8 cellular contexts compared by ENCODE assay signal in genomic region chr16:19521471-19522368, GRCh38. TPM values are rescaled to one million over a fixed set of nuclear protein-coding genes. Genes with fewer than 3 reads are reported as not detected.
A peak's percentile ranks its signal among the peaks of the same experiment; 100 is the strongest.
DNase-seq lines count a peak whose midpoint lies in the region; ATAC-seq, FAIRE-seq and TF ChIP-seq lines count a peak whose summit lies in the region.

Gene GDE1, minus strand, starts transcription at chr16:19522098. Its CDS starts 134 bp downstream, at chr16:19521964.

- no peak within 1 kb of the TSS for H4K5ac ChIP-seq in H1 (ENCODE audit: insufficient read length, low read depth, low read length)

- H4K20me1 ChIP-seq in H1 (replicated peaks in 1 of 2; ENCODE audit: control insufficient read depth in 1 of 2, insufficient read depth in 2 of 2, low read length in 2 of 2) = peaks cover 2 to 3% of the 10 kb centered on the region in 2 experiments

- CTCF ChIA-PET in H1 (lab: Charles Lee; ENCODE audit: partially characterized antibody) = interaction anchor here (0.6 to 1.0 kb wide), 2 partner anchors 305 to 320 kb away, joined by 3 read pairs; no protein-coding TSS in a partner anchor

- no peak within 1 kb of the TSS for H2BK120ac ChIP-seq in H1 (replicated peaks; ENCODE audit: low read depth, low read length)
- peak within 1 kb of the TSS; percentile 67 for H2BK120ac ChIP-seq in mesenchymal stem cell (ENCODE audit: low read depth, low read length)

- POLR2A ChIA-PET in H1 (lab: Charles Lee; ENCODE audit: partially characterized antibody) = interaction anchor here (0.7 to 2.2 kb wide), 5 partner anchors 9 to 197 kb away, joined by 3 to 13 read pairs (median 4); partner anchors contain the start of genes IQCK and VPS35L

- H3K27me3 ChIP-seq in H1 (replicated peaks in 1 of 4; ENCODE audit: control insufficient read depth in 3 of 4, extremely low read depth in 1 of 4, insufficient read depth in 3 of 4, low read length in 3 of 4) (no peaks in the 10 kb centered on the region), mesenchymal stem cell (ENCODE audit: control insufficient read depth in 1 of 2, insufficient read depth in 1 of 2, low read length in 2 of 2) (no peaks in the 10 kb centered on the region)

- H3K4ac ChIP-seq in H1 (replicated peaks; ENCODE audit: insufficient read length, low read depth, low read length) = no peak within 1 kb of the TSS
- peak within 1 kb of the TSS; percentile 92 to 97 for H3K4ac ChIP-seq in mesenchymal stem cell (ENCODE audit: low read depth in 1 of 2, low read length in 2 of 2)

- H3K18ac ChIP-seq in H1 (ENCODE audit: extremely low read depth, low read length) = peak within 1 kb of the TSS; percentile 64
- peak within 1 kb of the TSS; percentile 94 to 96 for H3K18ac ChIP-seq in mesenchymal stem cell (ENCODE audit: low read depth in 1 of 2, low read length in 2 of 2)

- peak within 1 kb of the TSS; percentile 80 to 86 (median 82) for H3K9ac ChIP-seq in H1 (replicated peaks in 1 of 4; ENCODE audit: extremely low read depth in 1 of 4, low read depth in 3 of 4, low read length in 3 of 4)
- H3K9ac ChIP-seq in mesenchymal stem cell (ENCODE audit: low read length) = peak within 1 kb of the TSS; percentile 91

- H3K4me1 ChIP-seq in H1 (replicated peaks in 1 of 4; ENCODE audit: control insufficient read depth in 3 of 4, insufficient read depth in 4 of 4, low read length in 3 of 4) = peaks cover 5 to 17% (median 11%) of the 10 kb centered on the region in 4 experiments; a peak in 6 of 7 replicates
- H3K4me1 ChIP-seq in mesenchymal stem cell (ENCODE audit: control insufficient read depth, insufficient read depth, low read depth, low read length) = peaks cover 9% of the 10 kb centered on the region

- FAIRE-seq in H1 (lab: Jason Lieb, UNC) = no peak

- H3K23ac ChIP-seq in H1 (ENCODE audit: insufficient read length) (no peak within 1 kb of the TSS), mesenchymal stem cell (ENCODE audit: low read length in 2 of 2) (peak within 1 kb of the TSS in 1 of 2 experiments; percentile 72)

- H4K8ac ChIP-seq in H1 (ENCODE audit: extremely low read depth, insufficient read depth, low read length) = peak within 1 kb of the TSS; percentile 91; the same call in 1 of the 2 replicates
- peak within 1 kb of the TSS; percentile 73 for H4K8ac ChIP-seq in mesenchymal stem cell (ENCODE audit: low read length)

- peak; percentile 67 for ATAC-seq in GM19468 (IDR thresholded peaks at IDR 0.05; ENCODE audit: extremely low read depth, unreplicated experiment)

- no peak within 1 kb of the TSS for H2BK20ac ChIP-seq in H1 (ENCODE audit: low read length)

- peak within 1 kb of the TSS; percentile 64 for H3K27ac ChIP-seq in H1 (ENCODE audit: low read depth, low read length)
- peak within 1 kb of the TSS; percentile 82 for H3K27ac ChIP-seq in mesenchymal stem cell (ENCODE audit: low read length, poor library complexity, severe bottlenecking)

- H3K4me2 ChIP-seq in H1 (ENCODE audit: insufficient read depth in 1 of 2, low read depth in 2 of 2, low read length in 2 of 2) = peak within 1 kb of the TSS; percentile 81 to 97
- peak within 1 kb of the TSS; percentile 84 for H3K4me2 ChIP-seq in mesenchymal stem cell (ENCODE audit: low read length, poor library complexity, severe bottlenecking)

- H2AFZ ChIP-seq in H1 (ENCODE audit: low read length) (peak within 1 kb of the TSS; percentile 86), mesenchymal stem cell (ENCODE audit: low read depth, low read length) (peak within 1 kb of the TSS; percentile 99)

- TF ChIP-seq RAD21 in H1 (IDR thresholded peaks at IDR 0.05 in 1 of 2, conservative IDR thresholded peaks at IDR 0.05 in 1 of 2; ENCODE audit: low read depth in 2 of 2, low read length in 2 of 2) = no peak

- peaks cover 0 to 10% (median 6%) of the 10 kb centered on the region in 4 experiments; a peak in 5 of 8 replicates for H3K36me3 ChIP-seq in H1 (ENCODE audit: control insufficient read depth in 2 of 4, insufficient read depth in 4 of 4, low read length in 3 of 4)
- peaks cover 0 to 8% of the 10 kb centered on the region in 2 experiments for H3K36me3 ChIP-seq in mesenchymal stem cell (ENCODE audit: control insufficient read depth in 1 of 2, insufficient read depth in 2 of 2, low read depth in 1 of 2, low read length in 2 of 2)

- H2BK15ac ChIP-seq in H1 (ENCODE audit: low read length) (no peak within 1 kb of the TSS; the same call in 1 of the 2 replicates), mesenchymal stem cell (ENCODE audit: low read depth, poor library complexity, severe bottlenecking) (peak within 1 kb of the TSS; percentile 88)

- peak; percentile 40 to 89 for TF ChIP-seq POLR2A in H1 (IDR thresholded peaks at IDR 0.05; ENCODE audit: control extremely low read depth in 1 of 2, low read depth in 2 of 2, low read length in 2 of 2)

- H3K9me3 ChIP-seq in H1 (ENCODE audit: insufficient read depth in 2 of 2, low read depth in 1 of 2, low read length in 1 of 2) (no peaks in the 10 kb centered on the region), mesenchymal stem cell (ENCODE audit: control insufficient read depth, low read length) (no peaks in the 10 kb centered on the region)

- H3K23me2 ChIP-seq in H1 (ENCODE audit: low read depth, low read length) = peaks cover 8% of the 10 kb centered on the region

- H4K91ac ChIP-seq in H1 (replicated peaks; ENCODE audit: insufficient read length, low read length) (peak within 1 kb of the TSS; percentile 81), mesenchymal stem cell (ENCODE audit: low read length) (peak within 1 kb of the TSS; percentile 92)

- H3K14ac ChIP-seq in H1 (ENCODE audit: insufficient read length) = no peak within 1 kb of the TSS
- H3K14ac ChIP-seq in mesenchymal stem cell (ENCODE audit: low read length in 2 of 2) = peak within 1 kb of the TSS in 1 of 2 experiments; percentile 98

- no peak for TF ChIP-seq EP300 in H1 (IDR thresholded peaks at IDR 0.05; ENCODE audit: borderline replicate concordance in 1 of 2, low read depth in 2 of 2, low read length in 2 of 2)

- DNase-seq in COLO829 (ENCODE audit: low spot score) (peak; percentile 90), HS-5 (ENCODE audit: low read depth) (peak; percentile 64), NK-92 (lab: John Stamatoyannopoulos, UW; ENCODE audit: unreplicated experiment) (peak; percentile 67), H1 (ENCODE audit: low read depth in 1 of 2, low spot score in 2 of 2) (peak; percentile 85 to 97), mesenchymal stem cell (peak; percentile 94)
- DNase-seq in activated CD8-positive, alpha-beta memory T cell treated with anti-CD3 and anti-CD28 coated beads for 4 hours (ENCODE audit: low read depth in 2 of 2) = peak; percentile 90 to 91
- DNase-seq in stimulated activated CD8-positive, alpha-beta memory T cell treated with anti-CD3 and anti-CD28 coated beads, Interleukin-12 subunit alpha, Interleukin-12 subunit beta, amount 100 ng/mL, for 4 hours (ENCODE audit: low read depth) = peak; percentile 90

- no peak within 1 kb of the TSS; the same call in 1 of the 2 replicates for H2AK5ac ChIP-seq in H1 (ENCODE audit: low read depth, low read length)
- peak within 1 kb of the TSS; percentile 70 for H2AK5ac ChIP-seq in mesenchymal stem cell (ENCODE audit: low read length, severe bottlenecking)

- H3K4me3 ChIP-seq in H1 (ENCODE audit: extremely low read depth in 1 of 4, insufficient read depth in 2 of 4, low read depth in 3 of 4, low read length in 4 of 4) (peak within 1 kb of the TSS; percentile 85 to 92 (median 88)), mesenchymal stem cell (ENCODE audit: insufficient read depth in 1 of 2, low read depth in 1 of 2, low read length in 2 of 2) (peak within 1 kb of the TSS; percentile 93 to 94)

- peaks cover 3 to 63% of the 10 kb centered on the region in 2 experiments; a peak in 3 of 4 replicates for H3K79me2 ChIP-seq in H1 (ENCODE audit: control insufficient read depth in 1 of 2, insufficient read depth in 2 of 2, low read length in 2 of 2)

- peak; percentile 10 to 44 (median 34); a peak in 3 of 4 replicates for TF ChIP-seq CTCF in H1 (IDR thresholded peaks at IDR 0.05; ENCODE audit: control extremely low read depth in 1 of 3, insufficient read depth in 1 of 3, low read depth in 1 of 3, low read length in 3 of 3)

- peak within 1 kb of the TSS; percentile 82 for H2BK5ac ChIP-seq in H1 (ENCODE audit: low read depth, low read length)
- H2BK5ac ChIP-seq in mesenchymal stem cell (ENCODE audit: low read depth, low read length, poor library complexity, severe bottlenecking) = peak within 1 kb of the TSS; percentile 59

- H2BK12ac ChIP-seq in H1 (ENCODE audit: low read depth, low read length) (no peak within 1 kb of the TSS), mesenchymal stem cell (ENCODE audit: low read length in 2 of 2) (peak within 1 kb of the TSS in 1 of 2 experiments; percentile 63)

- H3K79me1 ChIP-seq in H1 (ENCODE audit: low read depth, low read length) (peaks cover 5% of the 10 kb centered on the region; the same call in 1 of the 2 replicates), mesenchymal stem cell (replicated peaks; ENCODE audit: low read length, poor library complexity, severe bottlenecking) (peaks cover 18% of the 10 kb centered on the region)

- no peak within 1 kb of the TSS for H3K56ac ChIP-seq in H1 (replicated peaks; ENCODE audit: insufficient read length, low read depth, low read length)

- WGBS in H1 (ENCODE audit: extremely low coverage in 1 of 2, insufficient coverage in 1 of 2, insufficient read length in 1 of 2, insufficient replicate concordance in 2 of 2, low coverage in 1 of 2, low lambda C conversion rate in 2 of 2, missing lambda C conversion rate in 1 of 2), 2 experiments = 1% methylated on average over 53 of the region's 62 CpGs; no CpG with 5 or more reads in 1 of the 2 experiments
- WGBS in mesenchymal stem cell = under 1% methylated on average over 56 of the region's 62 CpGs

TF ChIP-seq in H1, 55 proteins besides CTCF, POLR2A, EP300 and RAD21 (continues in another document):
- TF ChIP-seq CBX5 (IDR thresholded peaks at IDR 0.05; ENCODE audit: low read depth, low read length) = no peak
- no peak for TF ChIP-seq CTBP2 (IDR thresholded peaks at IDR 0.05; ENCODE audit: borderline replicate concordance, insufficient read depth, insufficient read length, low read length)
- TF ChIP-seq HDAC2 (IDR thresholded peaks at IDR 0.05; ENCODE audit: borderline replicate concordance in 1 of 2, low read depth in 2 of 2, low read length in 2 of 2) = 0 out of 4 replicates have a peak, but pooled peaks of 1 of the 2 experiments have one; percentile 57
- no peak for TF ChIP-seq JUN (IDR thresholded peaks at IDR 0.05; ENCODE audit: low read depth, low read length)
- TF ChIP-seq SIX5 (IDR thresholded peaks at IDR 0.05; ENCODE audit: low read depth, low read length) = no peak

RNA-seq across cellular contexts. Expression of gene GDE1, which starts in this region (rescaled TPM):
- 65.8 and 70.8 TPM in 2 replicates for total RNA-seq in H1 (2021; fragmentation: NEBNext Ultra II Directional; extraction: Animal tissue kit (Norgen Biotek cat#: 25700))
- polyA plus RNA-seq in H1 (2011; rRNA removed) = 28.0 and 29.2 TPM in 2 replicates
- polyA plus RNA-seq in H1 (2011; cell fraction: cytosol; rRNA removed) = 33.3 TPM
- polyA plus RNA-seq in H1 (2011; cell fraction: nucleus; rRNA removed) = 19.7 TPM
- polyA plus RNA-seq in H1 (2012, experiment 1 of 2) = 47.3 to 78.4 TPM (median 49.7 TPM) in 4 replicates
- polyA plus RNA-seq in H1 (2012, experiment 2 of 2) = 33.3 TPM
- 61.2 TPM for polyA plus RNA-seq in H1 (2013, experiment 1 of 2)
- 67.2 TPM for polyA plus RNA-seq in H1 (2013, experiment 2 of 2)
- 26.2 and 30.9 TPM in 2 replicates for polyA minus RNA-seq in H1 (2011; rRNA and poly(A)+ RNA removed)
- 20.2 TPM for polyA minus RNA-seq in H1 (2011; cell fraction: cytosol; rRNA and poly(A)+ RNA removed)
- 26.3 TPM for polyA minus RNA-seq in H1 (2011; cell fraction: nucleus; rRNA and poly(A)+ RNA removed)
- polyA plus RNA-seq in mesenchymal stem cell (2013, experiment 1 of 2) = 166 TPM
- polyA plus RNA-seq in mesenchymal stem cell (2013, experiment 2 of 2) = 169 TPM

Comparison
In these comparisons a context has a peak if more than half of its experiments do, and no peak if none do; other contexts are left out.
1. Peak in every context shown above with its lines: DNase-seq, ATAC-seq, H3K4me3 ChIP-seq and H3K27ac ChIP-seq.